ENCODE assay signal across 1 cellular context in the genomic region with DNA sequence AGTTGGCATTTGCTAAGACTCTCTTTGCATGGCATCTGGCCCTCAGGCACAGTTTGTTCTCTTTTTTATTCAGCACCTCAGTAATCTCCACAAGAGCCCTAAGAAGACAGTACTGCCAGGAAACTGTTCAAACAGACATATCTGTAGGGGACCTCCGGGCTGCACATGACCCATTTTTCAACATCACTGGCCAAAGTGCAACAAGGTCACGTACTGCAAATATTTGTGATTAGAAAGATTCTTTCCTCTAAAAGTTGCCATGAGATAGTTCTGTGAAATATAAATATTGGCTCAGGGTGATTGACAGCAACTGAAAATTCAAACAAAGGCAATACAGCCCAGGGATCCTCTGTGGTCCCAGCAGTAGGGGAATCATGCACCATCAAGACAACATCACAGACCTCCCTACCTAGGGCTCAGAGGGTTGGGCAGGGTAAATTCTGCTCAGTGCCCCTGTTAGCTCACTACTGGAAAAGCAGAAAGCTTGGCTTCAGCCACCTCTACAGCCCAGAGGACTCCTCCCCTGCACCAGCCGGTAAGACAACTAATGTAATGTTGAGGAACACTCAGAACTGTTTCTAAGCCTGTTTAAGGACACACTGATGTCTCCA.
TF ChIP-seq lines count a peak whose summit lies in the region.

No MANE protein-coding gene starts in this region.

TF ChIP-seq in HepG2, 621 proteins besides CTCF, POLR2A, EP300 and RAD21 (continued from another document and continues in another):
- TF ChIP-seq, protein P1, sequence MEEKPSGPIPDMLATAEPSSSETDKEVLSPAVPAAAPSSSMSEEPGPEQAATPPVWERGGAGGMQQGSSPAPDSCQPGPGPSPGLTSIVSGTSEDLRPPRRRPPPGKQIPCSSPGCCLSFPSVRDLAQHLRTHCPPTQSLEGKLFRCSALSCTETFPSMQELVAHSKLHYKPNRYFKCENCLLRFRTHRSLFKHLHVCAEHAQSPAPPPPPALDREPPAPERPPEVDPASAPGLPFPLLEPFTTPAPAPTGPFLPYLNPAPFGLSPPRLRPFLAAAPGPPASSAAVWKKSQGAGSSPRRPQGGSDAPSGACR (CRISPR knock-in tag; IDR thresholded peaks at IDR 0.05), result peak; percentile 80; the same call in 1 of the 2 replicates
- TF ChIP-seq ZNF879 (CRISPR knock-in tag; IDR thresholded peaks at IDR 0.05) (no peak), KLF13 (CRISPR knock-in tag; IDR thresholded peaks at IDR 0.05) (no peak), HOXD1 (CRISPR knock-in tag; IDR thresholded peaks at IDR 0.05) (peak; percentile 94), RBM39 (IDR thresholded peaks at IDR 0.05; ENCODE audit: low read depth, low read length, poor library complexity, severe bottlenecking) (no peak), ZNF333 (CRISPR knock-in tag; IDR thresholded peaks at IDR 0.05; ENCODE audit: borderline replicate concordance) (no peak), CBX1 (IDR thresholded peaks at IDR 0.05; ENCODE audit: low read depth) (peak; percentile 19), SMAD3 (CRISPR knock-in tag; IDR thresholded peaks at IDR 0.05) (peak; percentile 96), PHF21A (CRISPR knock-in tag; IDR thresholded peaks at IDR 0.05) (peak; percentile 97), MLX (CRISPR knock-in tag; IDR thresholded peaks at IDR 0.05) (peak; percentile 98), ZNF841 (CRISPR knock-in tag; IDR thresholded peaks at IDR 0.05; ENCODE audit: borderline replicate concordance) (no peak), SYNCRIP (IDR thresholded peaks at IDR 0.05; ENCODE audit: insufficient read depth, low read depth, low read length) (no peak), ZNF652 (CRISPR knock-in tag; IDR thresholded peaks at IDR 0.05; ENCODE audit: borderline replicate concordance, low read depth) (peak; percentile 77), ZBTB42 (CRISPR knock-in tag; IDR thresholded peaks at IDR 0.05) (no peak), DMAP1 (CRISPR knock-in tag; IDR thresholded peaks at IDR 0.05) (peak; percentile 59), ZNF501 (CRISPR knock-in tag; IDR thresholded peaks at IDR 0.05) (peak; percentile 67; the same call in 1 of the 2 replicates), ELF1 (CRISPR knock-in tag; IDR thresholded peaks at IDR 0.05) (peak; percentile 59), ZNF362 (CRISPR knock-in tag; IDR thresholded peaks at IDR 0.05; ENCODE audit: borderline replicate concordance) (peak; percentile 82; the same call in 1 of the 2 replicates), ZSCAN12 (CRISPR knock-in tag; IDR thresholded peaks at IDR 0.05) (no peak), MYC (CRISPR knock-in tag; IDR thresholded peaks at IDR 0.05; ENCODE audit: borderline replicate concordance) (no peak), RAD51 (IDR thresholded peaks at IDR 0.05; ENCODE audit: borderline replicate concordance) (0 out of 2 replicates have a peak, but pooled peaks have one; percentile 9), MYPOP (CRISPR knock-in tag; IDR thresholded peaks at IDR 0.05) (peak; percentile 78; the same call in 1 of the 2 replicates), FOXO1 (CRISPR knock-in tag; IDR thresholded peaks at IDR 0.05) (peak; percentile 98), SAP130 (CRISPR knock-in tag; IDR thresholded peaks at IDR 0.05; ENCODE audit: low read depth) (peak; percentile 96), RARA (CRISPR knock-in tag; IDR thresholded peaks at IDR 0.05) (peak; percentile 99), E2F1 (CRISPR knock-in tag; IDR thresholded peaks at IDR 0.05) (0 out of 2 replicates have a peak, but pooled peaks have one; percentile 31), ZNF749 (CRISPR knock-in tag; IDR thresholded peaks at IDR 0.05; ENCODE audit: borderline replicate concordance) (no peak), TERF1 (CRISPR knock-in tag; IDR thresholded peaks at IDR 0.05) (no peak), ZSCAN20 (CRISPR knock-in tag; IDR thresholded peaks at IDR 0.05; ENCODE audit: borderline replicate concordance) (no peak), MATR3 (CRISPR knock-in tag; IDR thresholded peaks at IDR 0.05) (no peak), ZFP62 (CRISPR knock-in tag; IDR thresholded peaks at IDR 0.05) (no peak), RCOR2 (CRISPR knock-in tag; IDR thresholded peaks at IDR 0.05) (peak; percentile 99), ONECUT2 (CRISPR knock-in tag; IDR thresholded peaks at IDR 0.05) (peak; percentile 62), CENPX (CRISPR knock-in tag; IDR thresholded peaks at IDR 0.05) (no peak), ZMYM4 (CRISPR knock-in tag; IDR thresholded peaks at IDR 0.05) (peak; percentile 95), NR2C2 (CRISPR knock-in tag; IDR thresholded peaks at IDR 0.05; ENCODE audit: borderline replicate concordance) (peak; percentile 81; the same call in 1 of the 2 replicates), MAZ (IDR thresholded peaks at IDR 0.05; ENCODE audit: borderline replicate concordance, low read depth, low read length) (no peak), MAZ (CRISPR knock-in tag; IDR thresholded peaks at IDR 0.05; ENCODE audit: low read depth) (no peak; the same call in 1 of the 2 replicates), IRX3 (CRISPR knock-in tag; IDR thresholded peaks at IDR 0.05; ENCODE audit: borderline replicate concordance, low read depth) (peak; percentile 60; the same call in 1 of the 2 replicates)
- TF ChIP-seq, protein P2, sequence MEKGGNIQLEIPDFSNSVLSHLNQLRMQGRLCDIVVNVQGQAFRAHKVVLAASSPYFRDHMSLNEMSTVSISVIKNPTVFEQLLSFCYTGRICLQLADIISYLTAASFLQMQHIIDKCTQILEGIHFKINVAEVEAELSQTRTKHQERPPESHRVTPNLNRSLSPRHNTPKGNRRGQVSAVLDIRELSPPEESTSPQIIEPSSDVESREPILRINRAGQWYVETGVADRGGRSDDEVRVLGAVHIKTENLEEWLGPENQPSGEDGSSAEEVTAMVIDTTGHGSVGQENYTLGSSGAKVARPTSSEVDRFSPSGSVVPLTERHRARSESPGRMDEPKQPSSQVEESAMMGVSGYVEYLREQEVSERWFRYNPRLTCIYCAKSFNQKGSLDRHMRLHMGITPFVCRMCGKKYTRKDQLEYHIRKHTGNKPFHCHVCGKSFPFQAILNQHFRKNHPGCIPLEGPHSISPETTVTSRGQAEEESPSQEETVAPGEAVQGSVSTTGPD (CRISPR knock-in tag; IDR thresholded peaks at IDR 0.05), result peak; percentile 84
- TF ChIP-seq, protein P3, sequence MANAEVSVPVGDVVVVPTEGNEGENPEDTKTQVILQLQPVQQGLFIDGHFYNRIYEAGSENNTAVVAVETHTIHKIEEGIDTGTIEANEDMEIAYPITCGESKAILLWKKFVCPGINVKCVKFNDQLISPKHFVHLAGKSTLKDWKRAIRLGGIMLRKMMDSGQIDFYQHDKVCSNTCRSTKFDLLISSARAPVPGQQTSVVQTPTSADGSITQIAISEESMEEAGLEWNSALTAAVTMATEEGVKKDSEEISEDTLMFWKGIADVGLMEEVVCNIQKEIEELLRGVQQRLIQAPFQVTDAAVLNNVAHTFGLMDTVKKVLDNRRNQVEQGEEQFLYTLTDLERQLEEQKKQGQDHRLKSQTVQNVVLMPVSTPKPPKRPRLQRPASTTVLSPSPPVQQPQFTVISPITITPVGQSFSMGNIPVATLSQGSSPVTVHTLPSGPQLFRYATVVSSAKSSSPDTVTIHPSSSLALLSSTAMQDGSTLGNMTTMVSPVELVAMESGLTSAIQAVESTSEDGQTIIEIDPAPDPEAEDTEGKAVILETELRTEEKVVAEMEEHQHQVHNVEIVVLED (CRISPR knock-in tag; IDR thresholded peaks at IDR 0.05; ENCODE audit: borderline replicate concordance), result peak; percentile 39; the same call in 1 of the 2 replicates
- TF ChIP-seq, protein P4, sequence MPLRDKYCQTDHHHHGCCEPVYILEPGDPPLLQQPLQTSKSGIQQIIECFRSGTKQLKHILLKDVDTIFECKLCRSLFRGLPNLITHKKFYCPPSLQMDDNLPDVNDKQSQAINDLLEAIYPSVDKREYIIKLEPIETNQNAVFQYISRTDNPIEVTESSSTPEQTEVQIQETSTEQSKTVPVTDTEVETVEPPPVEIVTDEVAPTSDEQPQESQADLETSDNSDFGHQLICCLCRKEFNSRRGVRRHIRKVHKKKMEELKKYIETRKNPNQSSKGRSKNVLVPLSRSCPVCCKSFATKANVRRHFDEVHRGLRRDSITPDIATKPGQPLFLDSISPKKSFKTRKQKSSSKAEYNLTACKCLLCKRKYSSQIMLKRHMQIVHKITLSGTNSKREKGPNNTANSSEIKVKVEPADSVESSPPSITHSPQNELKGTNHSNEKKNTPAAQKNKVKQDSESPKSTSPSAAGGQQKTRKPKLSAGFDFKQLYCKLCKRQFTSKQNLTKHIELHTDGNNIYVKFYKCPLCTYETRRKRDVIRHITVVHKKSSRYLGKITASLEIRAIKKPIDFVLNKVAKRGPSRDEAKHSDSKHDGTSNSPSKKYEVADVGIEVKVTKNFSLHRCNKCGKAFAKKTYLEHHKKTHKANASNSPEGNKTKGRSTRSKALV (CRISPR knock-in tag; IDR thresholded peaks at IDR 0.05), result peak; percentile 58; the same call in 1 of the 2 replicates
- TF ChIP-seq, protein P5, sequence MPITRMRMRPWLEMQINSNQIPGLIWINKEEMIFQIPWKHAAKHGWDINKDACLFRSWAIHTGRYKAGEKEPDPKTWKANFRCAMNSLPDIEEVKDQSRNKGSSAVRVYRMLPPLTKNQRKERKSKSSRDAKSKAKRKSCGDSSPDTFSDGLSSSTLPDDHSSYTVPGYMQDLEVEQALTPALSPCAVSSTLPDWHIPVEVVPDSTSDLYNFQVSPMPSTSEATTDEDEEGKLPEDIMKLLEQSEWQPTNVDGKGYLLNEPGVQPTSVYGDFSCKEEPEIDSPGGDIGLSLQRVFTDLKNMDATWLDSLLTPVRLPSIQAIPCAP (CRISPR knock-in tag; IDR thresholded peaks at IDR 0.05; ENCODE audit: low read depth), result no peak
- TF ChIP-seq, protein P6, sequence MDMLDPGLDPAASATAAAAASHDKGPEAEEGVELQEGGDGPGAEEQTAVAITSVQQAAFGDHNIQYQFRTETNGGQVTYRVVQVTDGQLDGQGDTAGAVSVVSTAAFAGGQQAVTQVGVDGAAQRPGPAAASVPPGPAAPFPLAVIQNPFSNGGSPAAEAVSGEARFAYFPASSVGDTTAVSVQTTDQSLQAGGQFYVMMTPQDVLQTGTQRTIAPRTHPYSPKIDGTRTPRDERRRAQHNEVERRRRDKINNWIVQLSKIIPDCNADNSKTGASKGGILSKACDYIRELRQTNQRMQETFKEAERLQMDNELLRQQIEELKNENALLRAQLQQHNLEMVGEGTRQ (IDR thresholded peaks at IDR 0.05; ENCODE audit: low read depth, low read length), result peak; percentile 73
- TF ChIP-seq, protein P6 (CRISPR knock-in tag; IDR thresholded peaks at IDR 0.05; ENCODE audit: borderline replicate concordance), result peak; percentile 72; the same call in 1 of the 2 replicates
- TF ChIP-seq, protein P7, sequence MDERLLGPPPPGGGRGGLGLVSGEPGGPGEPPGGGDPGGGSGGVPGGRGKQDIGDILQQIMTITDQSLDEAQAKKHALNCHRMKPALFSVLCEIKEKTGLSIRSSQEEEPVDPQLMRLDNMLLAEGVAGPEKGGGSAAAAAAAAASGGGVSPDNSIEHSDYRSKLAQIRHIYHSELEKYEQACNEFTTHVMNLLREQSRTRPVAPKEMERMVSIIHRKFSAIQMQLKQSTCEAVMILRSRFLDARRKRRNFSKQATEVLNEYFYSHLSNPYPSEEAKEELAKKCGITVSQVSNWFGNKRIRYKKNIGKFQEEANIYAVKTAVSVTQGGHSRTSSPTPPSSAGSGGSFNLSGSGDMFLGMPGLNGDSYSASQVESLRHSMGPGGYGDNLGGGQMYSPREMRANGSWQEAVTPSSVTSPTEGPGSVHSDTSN (CRISPR knock-in tag; IDR thresholded peaks at IDR 0.05), result peak; percentile 93
